ENCODE assay signal across 8 cellular contexts in genomic region chr12:47776471-47777143, GRCh38. TPM values are rescaled to one million over a fixed set of nuclear protein-coding genes. Genes with fewer than 3 reads are reported as not detected.
A peak's percentile ranks its signal among the peaks of the same experiment; 100 is the strongest.
DNase-seq lines count a peak whose midpoint lies in the region; TF ChIP-seq lines count a peak whose summit lies in the region.
"Had no signal": no experiment of that assay in that cellular context is flagged by ENCODE, and none has a peak within 500 bp of the region (broad histone marks: within the 10 kb centered on the region; RNA-seq: fewer than 3 reads in every experiment).

No MANE protein-coding gene starts in this region.

- intact Hi-C loops in spleen (cut with DNase I; ENCODE audit: low total_unique reads): no loop called here

- H3K36me3 ChIP-seq in spleen: peaks cover 0 to 18% (median 2%) of the 10 kb centered on the region in 6 donors

- no peak overlapping the region for H3K4me3 ChIP-seq in spleen

- peak; percentile 38 for DNase-seq in EL
- DNase-seq in RWPE1 (ENCODE audit: low spot score): no peak
- DNase-seq in fibroblast of the conjunctiva (ENCODE audit: low read depth): peak; percentile 22
- DNase-seq in spleen: peak; percentile 73
- no peak for DNase-seq in RPMI8226
- no peak for DNase-seq in 8988T
- no peak for DNase-seq in NCI-H1417 treated with DMSO at 0.1 percent for 48 hours (lab: John Stamatoyannopoulos, UW)
- DNase-seq: left colon had no signal

- POLR2A ChIA-PET in RWPE1 (lab: Yijun Ruan, JAX; ENCODE audit: low non-redundant PET): no interaction called here

- H3K27me3 ChIP-seq in spleen (replicated peaks in 1 of 7): no peaks in the 10 kb centered on the region

- TF ChIP-seq CTCF in RWPE1 (conservative IDR thresholded peaks at IDR 0.05; ENCODE audit: low read depth) (no peak), spleen (IDR thresholded peaks at IDR 0.05 in 8 of 11, conservative IDR thresholded peaks at IDR 0.05 in 3 of 11) (no peak)

- H3K9me3 ChIP-seq in spleen: no peaks in the 10 kb centered on the region

- H3K27ac ChIP-seq in RWPE1: peak overlapping the region; percentile 63
- H3K27ac ChIP-seq in spleen: peak overlapping the region in 7 of 8 donors; percentile 15 to 93 (median 90)

- CTCF ChIA-PET in RWPE1 (lab: Yijun Ruan, JAX): interaction anchor here (0.6 to 11.5 kb wide), 3 partner anchors 34 to 273 kb away, joined by 3 to 167 read pairs (median 5); no protein-coding TSS in a partner anchor

- no peak for TF ChIP-seq POLR2A in spleen (IDR thresholded peaks at IDR 0.05)

- H3K4me1 ChIP-seq in spleen: peaks cover 30 to 87% (median 75%) of the 10 kb centered on the region in 6 donors

- WGBS in spleen, 5 donors: 41 to 60% (median 55%) methylated on average over 5 of the region's 5 CpGs

RNA-seq across cellular contexts. Expression of gene SLC48A1, which starts 3.6 kb away (rescaled TPM):
- 10 to 100 TPM; 20.2 to 66.4 (median 42.3) TPM for total RNA-seq in spleen
- 10 to 100 TPM in 1 of 3 donors, 1 to 10 TPM in 2; 8.4 to 24.1 (median 9.5) TPM for polyA plus RNA-seq in spleen

RNA-seq across cellular contexts. Expression of gene RAPGEF3, which starts 17.9 kb away (rescaled TPM):
- total RNA-seq in spleen: 10 to 100 TPM; 50.6 to 84.3 (median 57.8) TPM
- 100 to 1,000 TPM in 1 of 3 donors, 10 to 100 TPM in 2; 21.4 to 116 (median 64.3) TPM for polyA plus RNA-seq in spleen

RNA-seq across cellular contexts. Expression of gene HDAC7, which starts 43.1 kb away (rescaled TPM):
- total RNA-seq in spleen: 100 to 1,000 TPM in 5 of 7 donors, 10 to 100 TPM in 2; 74.9 to 158 (median 132) TPM
- polyA plus RNA-seq in spleen: 10 to 100 TPM; 39.6 to 76.7 (median 52.2) TPM

RNA-seq across cellular contexts. Expression of gene ENDOU, which starts 51.3 kb away (rescaled TPM):
- total RNA-seq in spleen: under 1 TPM in 3 of 7 donors, not detected in 4; 0.32 to 0.92 (median 0.70) TPM
- polyA plus RNA-seq in spleen: under 1 TPM; 0.05 to 0.16 (median 0.13) TPM
- total RNA-seq: left colon had no signal

Comparison
In these comparisons a context has a peak if more than half of its experiments do, and no peak if none do; other contexts are left out.
1. DNase-seq: peak in EL (single experiment), fibroblast of the conjunctiva (single experiment) and spleen (single experiment); none in RWPE1 (single experiment), RPMI8226 (single experiment), 8988T (single experiment) and NCI-H1417 treated with DMSO at 0.1 percent for 48 hours (single experiment).